Comparison of ENCODE assay signal across 8 cellular contexts in genomic region chr10:71621783-71622526, GRCh38.
DNase-seq lines count a peak whose midpoint lies in the region; ATAC-seq, FAIRE-seq and TF ChIP-seq lines count a peak whose summit lies in the region.

No MANE protein-coding gene starts in this region.

- DNase-seq in GM03348 (ENCODE audit: low spot score) (peak; percentile 53), adrenal gland (peak; percentile 36 to 77 (median 69)), heart right ventricle (peak in 1 of 2 donors; percentile 36), NCI-H2227 (lab: John Stamatoyannopoulos, UW; ENCODE audit: unreplicated experiment) (no peak), GM12892 (ENCODE audit: insufficient read length) (no peak)
- no peak for DNase-seq in stimulated activated CD4-positive, alpha-beta T cell treated with anti-CD3 and anti-CD28 coated beads, Interleukin-4, amount 100 ng/mL, for 4 hours

- TF ChIP-seq CTCF in adrenal gland (IDR thresholded peaks at IDR 0.05) = no peak
- TF ChIP-seq CTCF in heart right ventricle (IDR thresholded peaks at IDR 0.05) = no peak

- H3K9ac ChIP-seq in rectal smooth muscle tissue (ENCODE audit: low read length) = no peak overlapping the region

- TF ChIP-seq POLR2A in adrenal gland (IDR thresholded peaks at IDR 0.05) (no peak), GM12892 (IDR thresholded peaks at IDR 0.05; ENCODE audit: low read depth, low read length) (no peak)

- H3K36me3 ChIP-seq in adrenal gland (replicated peaks in 1 of 2) (no peaks in the 10 kb centered on the region), heart right ventricle (no peaks in the 10 kb centered on the region), rectal smooth muscle tissue (ENCODE audit: control insufficient read depth, insufficient read depth, low read length) (no peaks in the 10 kb centered on the region)

- H3K4me1 ChIP-seq in adrenal gland (replicated peaks in 1 of 2) (peaks cover 5 to 21% of the 10 kb centered on the region in 2 donors), heart right ventricle (peaks cover 0 to 33% (median 21%) of the 10 kb centered on the region in 9 donors), rectal smooth muscle tissue (ENCODE audit: control insufficient read depth, insufficient read depth, low read length) (peaks cover 11% of the 10 kb centered on the region)

- H3K9me3 ChIP-seq in adrenal gland (replicated peaks in 1 of 3) = no peaks in the 10 kb centered on the region
- H3K9me3 ChIP-seq in heart right ventricle = no peaks in the 10 kb centered on the region

- peak in 6 of 8 donors; percentile 49 to 83 (median 68) for ATAC-seq in heart right ventricle
- no peak for ATAC-seq in GM19328 (IDR thresholded peaks at IDR 0.05; ENCODE audit: unreplicated experiment)

- H3K27ac ChIP-seq in adrenal gland = peak overlapping the region in 3 of 5 donors; percentile 6 to 65 (median 13)
- no peak overlapping the region for H3K27ac ChIP-seq in heart right ventricle
- H3K27ac ChIP-seq in rectal smooth muscle tissue (ENCODE audit: low read depth, low read length) = peak overlapping the region; percentile 15

- intact Hi-C loops in adrenal gland (cut with DNase I) = no loop called here
- intact Hi-C loops in heart right ventricle (cut with DNase I) = no loop called here

- H3K27me3 ChIP-seq in adrenal gland = no peaks in the 10 kb centered on the region
- no peaks in the 10 kb centered on the region for H3K27me3 ChIP-seq in heart right ventricle
- H3K27me3 ChIP-seq in rectal smooth muscle tissue (ENCODE audit: control insufficient read depth, insufficient read depth, low read length) = no peaks in the 10 kb centered on the region

- H3K4me3 ChIP-seq in adrenal gland = no peak overlapping the region
- H3K4me3 ChIP-seq in heart right ventricle = no peak overlapping the region
- no peak overlapping the region for H3K4me3 ChIP-seq in rectal smooth muscle tissue (ENCODE audit: low read length)

- WGBS in adrenal gland, 4 donors = 50 to 63% (median 55%) methylated on average over 11 of the region's 11 CpGs
- WGBS in heart right ventricle, 2 donors = 67 to 70% methylated on average over 11 of the region's 11 CpGs

- no peak for FAIRE-seq in GM12892 (lab: Jason Lieb, UNC)

Comparison
In these comparisons a context has a peak if more than half of its experiments do, and no peak if none do; other contexts are left out.
1. DNase-seq: peak in GM03348 (single experiment) and adrenal gland (7 of 7); none in NCI-H2227 (single experiment), GM12892 (single experiment) and stimulated activated CD4-positive, alpha-beta T cell treated with anti-CD3 and anti-CD28 coated beads, Interleukin-4, amount 100 ng/mL, for 4 hours (0 of 2).
2. H3K27ac ChIP-seq: peak in adrenal gland (3 of 5) and rectal smooth muscle tissue (single experiment); none in heart right ventricle (0 of 10).